Comparison of ENCODE assay signal across 8 cellular contexts in genomic region chr2:19989342-19989680, GRCh38. TPM values are rescaled to one million over a fixed set of nuclear protein-coding genes. Genes with fewer than 3 reads are reported as not detected.
DNase-seq lines count a peak whose midpoint lies in the region; ATAC-seq and TF ChIP-seq lines count a peak whose summit lies in the region.

No MANE protein-coding gene starts in this region.

- intact Hi-C loops in thyroid gland (cut with DNase I) (no loop called here), posterior cingulate gyrus (cut with DNase I) (loop anchor here (5.0 kb wide), 1 partner anchor 87 kb away; the partner anchor contains the start of gene TTC32)

- peak overlapping the region; percentile 93 for H3K4me3 Mint-ChIP-seq in activated T-cell treated with anti-CD3 and anti-CD28 coated beads, Interleukin-2, amount 50 U/mL, for 24 hours

- no peaks in the 10 kb centered on the region for H3K9me3 Mint-ChIP-seq in activated T-cell treated with anti-CD3 and anti-CD28 coated beads, Interleukin-2, amount 50 U/mL, for 24 hours

- 13% methylated on average over 8 of the region's 8 CpGs for WGBS in liver
- 6% methylated on average over 8 of the region's 8 CpGs for WGBS in thyroid gland, 2 donors

- no peak for TF ChIP-seq RAD21 in liver (IDR thresholded peaks at IDR 0.05)

- no peak for ATAC-seq in HG03571 (IDR thresholded peaks at IDR 0.05; ENCODE audit: unreplicated experiment)

- peaks cover 33% of the 10 kb centered on the region for H3K4me1 Mint-ChIP-seq in activated T-cell treated with anti-CD3 and anti-CD28 coated beads, Interleukin-2, amount 50 U/mL, for 24 hours (ENCODE audit: low read depth)

- H3K4me3 ChIP-seq in adipocyte (ENCODE audit: low read length) (peak overlapping the region; percentile 93), liver (ENCODE audit: low read depth in 1 of 3, low read length in 3 of 3) (peak overlapping the region; percentile 60 to 94 (median 94)), thyroid gland (replicated peaks in 1 of 3) (peak overlapping the region; percentile 63 to 82 (median 76))

- DNase-seq in activated T-cell treated with anti-CD3 and anti-CD28 coated beads, Interleukin-2, amount 50 U/mL, for 24 hours = no peak
- DNase-seq in activated T-cell treated with anti-CD3 and anti-CD28 coated beads, Interleukin-2, amount 50 U/mL, for 48 hours = no peak
- no peak for DNase-seq in adipocyte (ENCODE audit: low read depth)
- DNase-seq in thyroid gland = no peak
- no peak for DNase-seq in posterior cingulate gyrus
- no peak for DNase-seq in EL

- H3K4me1 ChIP-seq in adipocyte (ENCODE audit: control insufficient read depth, insufficient read depth, low read length) (peaks cover 30% of the 10 kb centered on the region), liver (ENCODE audit: control insufficient read depth in 4 of 4, insufficient read depth in 4 of 4, low read length in 3 of 4) (peaks cover 4 to 16% (median 12%) of the 10 kb centered on the region in 4 donors), thyroid gland (peaks cover 6 to 10% of the 10 kb centered on the region in 2 donors)

- H3K36me3 ChIP-seq in adipocyte (ENCODE audit: control insufficient read depth, insufficient read depth, low read length, severe bottlenecking) = peaks cover 6% of the 10 kb centered on the region
- H3K36me3 ChIP-seq in liver (ENCODE audit: control insufficient read depth in 4 of 4, insufficient read depth in 3 of 4, low read depth in 1 of 4, low read length in 3 of 4) = no peaks in the 10 kb centered on the region
- H3K36me3 ChIP-seq in thyroid gland = no peaks in the 10 kb centered on the region

- H3K27ac ChIP-seq in liver (ENCODE audit: low read depth in 1 of 2, low read length in 2 of 2) = no peak overlapping the region
- H3K27ac ChIP-seq in thyroid gland = no peak overlapping the region

- H3K36me3 Mint-ChIP-seq in activated T-cell treated with anti-CD3 and anti-CD28 coated beads, Interleukin-2, amount 50 U/mL, for 24 hours (ENCODE audit: low read depth) = peaks cover 36% of the 10 kb centered on the region

- peak overlapping the region; percentile 83 for H3K27ac Mint-ChIP-seq in activated T-cell treated with anti-CD3 and anti-CD28 coated beads, Interleukin-2, amount 50 U/mL, for 24 hours

- TF ChIP-seq CTCF in liver (IDR thresholded peaks at IDR 0.05; ENCODE audit: low read depth, low read length, missing input control) = no peak
- TF ChIP-seq CTCF in thyroid gland (IDR thresholded peaks at IDR 0.05) = no peak

- no peaks in the 10 kb centered on the region for H3K9me3 ChIP-seq in adipocyte (ENCODE audit: control insufficient read depth, low read length)
- H3K9me3 ChIP-seq in liver (ENCODE audit: control insufficient read depth in 4 of 4, low read length in 3 of 4) = no peaks in the 10 kb centered on the region
- H3K9me3 ChIP-seq in thyroid gland = no peaks in the 10 kb centered on the region

- H3K9ac ChIP-seq in adipocyte (ENCODE audit: low read length) (peak overlapping the region; percentile 86), liver (ENCODE audit: low read depth in 1 of 2, low read length in 2 of 2) (no peak overlapping the region)

- H3K27me3 ChIP-seq in adipocyte (replicated peaks; ENCODE audit: control insufficient read depth, insufficient read depth, low read length) (no peaks in the 10 kb centered on the region), liver (ENCODE audit: control insufficient read depth in 4 of 4, insufficient read depth in 4 of 4, low read length in 3 of 4) (peaks cover 0 to 4% (median 0%) of the 10 kb centered on the region in 4 donors), thyroid gland (no peaks in the 10 kb centered on the region)

- no peak for TF ChIP-seq POLR2A in thyroid gland (IDR thresholded peaks at IDR 0.05)

- H3K27me3 Mint-ChIP-seq in activated T-cell treated with anti-CD3 and anti-CD28 coated beads, Interleukin-2, amount 50 U/mL, for 24 hours = peaks cover 21% of the 10 kb centered on the region

TF ChIP-seq in liver, 16 proteins besides CTCF, POLR2A, EP300 and RAD21:
- TF ChIP-seq FOXA1 (IDR thresholded peaks at IDR 0.05) = no peak
- TF ChIP-seq SP1 (IDR thresholded peaks at IDR 0.05) = no peak
- TF ChIP-seq JUND (IDR thresholded peaks at IDR 0.05) = no peak
- no peak for TF ChIP-seq YY1 (IDR thresholded peaks at IDR 0.05)
- TF ChIP-seq TAF1 (conservative IDR thresholded peaks at IDR 0.05) = no peak
- TF ChIP-seq REST (IDR thresholded peaks at IDR 0.05) = no peak
- no peak for TF ChIP-seq ZBTB33 (IDR thresholded peaks at IDR 0.05)
- no peak for TF ChIP-seq MAX (IDR thresholded peaks at IDR 0.05)
- TF ChIP-seq NR2F2 (IDR thresholded peaks at IDR 0.05) = no peak
- no peak for TF ChIP-seq EGR1 (IDR thresholded peaks at IDR 0.05; ENCODE audit: low read depth in 2 of 2)
- no peak for TF ChIP-seq HNF4G (IDR thresholded peaks at IDR 0.05)

RNA-seq across cellular contexts. Expression of gene WDR35, which starts 0.6 kb away (rescaled TPM):
- total RNA-seq in liver = 1 to 10 TPM; 2.0 to 3.8 TPM
- 1 to 10 TPM in 1 of 2 donors, under 1 TPM in 1; 0.97 to 1.2 TPM for polyA plus RNA-seq in liver
- total RNA-seq in thyroid gland = 10 to 100 TPM; 17.6 to 19.2 (median 18.1) TPM

RNA-seq across cellular contexts. Expression of gene MATN3, which starts 23.2 kb away (rescaled TPM):
- total RNA-seq in liver = under 1 TPM; 0.05 to 0.08 TPM
- under 1 TPM in 1 of 2 donors, not detected in 1; 0.10 TPM for polyA plus RNA-seq in liver
- 1 to 10 TPM in 1 of 4 donors, under 1 TPM in 2, not detected in 1; 0.27 to 2.3 (median 0.33) TPM for total RNA-seq in thyroid gland
